1 cellular context compared by ENCODE assay signal in genomic region chr11:65858354-65859133, GRCh38.
TF ChIP-seq lines count a peak whose summit lies in the region.

No MANE protein-coding gene starts in this region.

TF ChIP-seq in HepG2, 621 proteins besides CTCF, POLR2A, EP300 and RAD21 (continued from another document):
- TF ChIP-seq ZNF609 (CRISPR knock-in tag; IDR thresholded peaks at IDR 0.05; ENCODE audit: borderline replicate concordance) (0 out of 2 replicates have a peak, but pooled peaks have one; percentile 2), ETV5 (CRISPR knock-in tag; IDR thresholded peaks at IDR 0.05; ENCODE audit: borderline replicate concordance) (peak; percentile 26; the same call in 1 of the 2 replicates), ZEB1 (IDR thresholded peaks at IDR 0.05; ENCODE audit: insufficient replicate concordance, low read depth) (no peak), YEATS2 (CRISPR knock-in tag; IDR thresholded peaks at IDR 0.05; ENCODE audit: borderline replicate concordance) (0 out of 2 replicates have a peak, but pooled peaks have one; percentile 0), ZNF720 (CRISPR knock-in tag; IDR thresholded peaks at IDR 0.05) (no peak), ZNF136 (CRISPR knock-in tag; IDR thresholded peaks at IDR 0.05; ENCODE audit: low read depth) (0 out of 2 replicates have a peak, but pooled peaks have one; percentile 6), CREM (IDR thresholded peaks at IDR 0.05) (peak; percentile 6), CREM (CRISPR knock-in tag; IDR thresholded peaks at IDR 0.05) (no peak), MAZ (IDR thresholded peaks at IDR 0.05; ENCODE audit: borderline replicate concordance, low read depth, low read length) (no peak), MAZ (CRISPR knock-in tag; IDR thresholded peaks at IDR 0.05; ENCODE audit: low read depth) (0 out of 2 replicates have a peak, but pooled peaks have one; percentile 6), MXD3 (CRISPR knock-in tag; IDR thresholded peaks at IDR 0.05) (no peak), SNAPC5 (CRISPR knock-in tag; IDR thresholded peaks at IDR 0.05; ENCODE audit: borderline replicate concordance) (0 out of 2 replicates have a peak, but pooled peaks have one; percentile 48), KDM2A (CRISPR knock-in tag; IDR thresholded peaks at IDR 0.05; ENCODE audit: borderline replicate concordance, low read depth) (peak; percentile 21; the same call in 1 of the 2 replicates), CREB1 (IDR thresholded peaks at IDR 0.05) (no peak), CREB1 (CRISPR knock-in tag; IDR thresholded peaks at IDR 0.05) (peak; percentile 5; the same call in 1 of the 2 replicates)
- TF ChIP-seq, protein P1, sequence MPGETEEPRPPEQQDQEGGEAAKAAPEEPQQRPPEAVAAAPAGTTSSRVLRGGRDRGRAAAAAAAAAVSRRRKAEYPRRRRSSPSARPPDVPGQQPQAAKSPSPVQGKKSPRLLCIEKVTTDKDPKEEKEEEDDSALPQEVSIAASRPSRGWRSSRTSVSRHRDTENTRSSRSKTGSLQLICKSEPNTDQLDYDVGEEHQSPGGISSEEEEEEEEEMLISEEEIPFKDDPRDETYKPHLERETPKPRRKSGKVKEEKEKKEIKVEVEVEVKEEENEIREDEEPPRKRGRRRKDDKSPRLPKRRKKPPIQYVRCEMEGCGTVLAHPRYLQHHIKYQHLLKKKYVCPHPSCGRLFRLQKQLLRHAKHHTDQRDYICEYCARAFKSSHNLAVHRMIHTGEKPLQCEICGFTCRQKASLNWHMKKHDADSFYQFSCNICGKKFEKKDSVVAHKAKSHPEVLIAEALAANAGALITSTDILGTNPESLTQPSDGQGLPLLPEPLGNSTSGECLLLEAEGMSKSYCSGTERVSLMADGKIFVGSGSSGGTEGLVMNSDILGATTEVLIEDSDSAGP (CRISPR knock-in tag; IDR thresholded peaks at IDR 0.05; ENCODE audit: borderline replicate concordance): 0 out of 2 replicates have a peak, but pooled peaks have one; percentile 11
- TF ChIP-seq, protein P2, sequence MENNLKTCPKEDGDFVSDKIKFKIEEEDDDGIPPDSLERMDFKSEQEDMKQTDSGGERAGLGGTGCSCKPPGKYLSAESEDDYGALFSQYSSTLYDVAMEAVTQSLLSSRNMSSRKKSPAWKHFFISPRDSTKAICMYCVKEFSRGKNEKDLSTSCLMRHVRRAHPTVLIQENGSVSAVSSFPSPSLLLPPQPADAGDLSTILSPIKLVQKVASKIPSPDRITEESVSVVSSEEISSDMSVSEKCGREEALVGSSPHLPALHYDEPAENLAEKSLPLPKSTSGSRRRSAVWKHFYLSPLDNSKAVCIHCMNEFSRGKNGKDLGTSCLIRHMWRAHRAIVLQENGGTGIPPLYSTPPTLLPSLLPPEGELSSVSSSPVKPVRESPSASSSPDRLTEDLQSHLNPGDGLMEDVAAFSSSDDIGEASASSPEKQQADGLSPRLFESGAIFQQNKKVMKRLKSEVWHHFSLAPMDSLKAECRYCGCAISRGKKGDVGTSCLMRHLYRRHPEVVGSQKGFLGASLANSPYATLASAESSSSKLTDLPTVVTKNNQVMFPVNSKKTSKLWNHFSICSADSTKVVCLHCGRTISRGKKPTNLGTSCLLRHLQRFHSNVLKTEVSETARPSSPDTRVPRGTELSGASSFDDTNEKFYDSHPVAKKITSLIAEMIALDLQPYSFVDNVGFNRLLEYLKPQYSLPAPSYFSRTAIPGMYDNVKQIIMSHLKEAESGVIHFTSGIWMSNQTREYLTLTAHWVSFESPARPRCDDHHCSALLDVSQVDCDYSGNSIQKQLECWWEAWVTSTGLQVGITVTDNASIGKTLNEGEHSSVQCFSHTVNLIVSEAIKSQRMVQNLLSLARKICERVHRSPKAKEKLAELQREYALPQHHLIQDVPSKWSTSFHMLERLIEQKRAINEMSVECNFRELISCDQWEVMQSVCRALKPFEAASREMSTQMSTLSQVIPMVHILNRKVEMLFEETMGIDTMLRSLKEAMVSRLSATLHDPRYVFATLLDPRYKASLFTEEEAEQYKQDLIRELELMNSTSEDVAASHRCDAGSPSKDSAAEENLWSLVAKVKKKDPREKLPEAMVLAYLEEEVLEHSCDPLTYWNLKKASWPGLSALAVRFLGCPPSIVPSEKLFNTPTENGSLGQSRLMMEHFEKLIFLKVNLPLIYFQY (CRISPR knock-in tag; IDR thresholded peaks at IDR 0.05; ENCODE audit: borderline replicate concordance): peak; percentile 93
- TF ChIP-seq, protein P3, sequence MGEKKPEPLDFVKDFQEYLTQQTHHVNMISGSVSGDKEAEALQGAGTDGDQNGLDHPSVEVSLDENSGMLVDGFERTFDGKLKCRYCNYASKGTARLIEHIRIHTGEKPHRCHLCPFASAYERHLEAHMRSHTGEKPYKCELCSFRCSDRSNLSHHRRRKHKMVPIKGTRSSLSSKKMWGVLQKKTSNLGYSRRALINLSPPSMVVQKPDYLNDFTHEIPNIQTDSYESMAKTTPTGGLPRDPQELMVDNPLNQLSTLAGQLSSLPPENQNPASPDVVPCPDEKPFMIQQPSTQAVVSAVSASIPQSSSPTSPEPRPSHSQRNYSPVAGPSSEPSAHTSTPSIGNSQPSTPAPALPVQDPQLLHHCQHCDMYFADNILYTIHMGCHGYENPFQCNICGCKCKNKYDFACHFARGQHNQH (CRISPR knock-in tag; IDR thresholded peaks at IDR 0.05): peak; percentile 7; the same call in 1 of the 2 replicates
